19 cellular contexts compared by ENCODE assay signal in genomic region chr3:59116138-59116537, GRCh38.
DNase-seq lines count a peak whose midpoint lies in the region; ATAC-seq and TF ChIP-seq lines count a peak whose summit lies in the region.
"Had no signal": no experiment of that assay in that cellular context is flagged by ENCODE, and none has a peak within 500 bp of the region (broad histone marks: within the 10 kb centered on the region; RNA-seq: fewer than 3 reads in every experiment).

No MANE protein-coding gene starts in this region.

- H3K4me2 ChIP-seq in GM23338: no peak overlapping the region

- H3K4me3 Mint-ChIP-seq in CD4-positive, alpha-beta memory T cell: peak overlapping the region in 7 of 8 donors; percentile 9 to 71 (median 38)
- H3K4me3 Mint-ChIP-seq in GM23338: no peak overlapping the region
- H3K4me3 Mint-ChIP-seq in natural killer cell: no peak overlapping the region
- H3K4me3 Mint-ChIP-seq in T-helper 17 cell: no peak overlapping the region
- H3K4me3 Mint-ChIP-seq: activated CD4-positive, alpha-beta memory T cell treated with anti-CD3 and anti-CD28 coated beads for 36 hours; activated T-cell treated with anti-CD3 and anti-CD28 coated beads, Interleukin-2, amount 50 U/mL, for 4 hours had no signal

- DNase-seq in CD4-positive, alpha-beta memory T cell: no peak
- DNase-seq in GM23338 (ENCODE audit: low spot score) (no peak), adipocyte (ENCODE audit: low read depth) (no peak), natural killer cell (no peak), T-helper 17 cell (no peak), kidney glomerular epithelial cell (lab: John Stamatoyannopoulos, UW) (no peak), tibial nerve (ENCODE audit: low spot score in 2 of 2) (no peak)
- DNase-seq: activated CD4-positive, alpha-beta memory T cell treated with anti-CD3 and anti-CD28 coated beads for 36 hours; activated naive CD4-positive, alpha-beta T cell treated with anti-CD3 and anti-CD28 coated beads, Interleukin-2, amount 50 U/mL, for 16 hours; activated T-cell treated with anti-CD3 and anti-CD28 coated beads, Interleukin-2, amount 50 U/mL, for 4 hours; Caco-2; NCI-H187; NCI-H446; occipital lobe; sigmoid colon; stimulated activated CD4-positive, alpha-beta T cell treated with anti-CD3 and anti-CD28 coated beads, Interleukin-2, amount 100 ng/mL, for 48 hours had no signal

- H3F3A ChIP-seq in GM23338 (replicated peaks; ENCODE audit: low read depth): no peaks in the 10 kb centered on the region

- H3K9ac ChIP-seq in adipocyte (ENCODE audit: low read length): peak overlapping the region; percentile 7

- H3K79me2 ChIP-seq in GM23338 (replicated peaks; ENCODE audit: insufficient read depth): no peaks in the 10 kb centered on the region

- no peak overlapping the region for H3K27ac ChIP-seq in CD4-positive, alpha-beta memory T cell (ENCODE audit: low read depth, low read length)
- H3K27ac ChIP-seq in GM23338 (ENCODE audit: low read depth) (no peak overlapping the region), muscle layer of duodenum (ENCODE audit: low read length) (no peak overlapping the region), tibial nerve (no peak overlapping the region)
- H3K27ac ChIP-seq: foreskin keratinocyte, sigmoid colon had no signal

- H3K4me1 ChIP-seq in CD4-positive, alpha-beta memory T cell (ENCODE audit: insufficient read depth, low read length): no peaks in the 10 kb centered on the region
- no peaks in the 10 kb centered on the region for H3K4me1 ChIP-seq in GM23338 (ENCODE audit: insufficient read depth)
- peaks cover 13% of the 10 kb centered on the region for H3K4me1 ChIP-seq in adipocyte (ENCODE audit: control insufficient read depth, insufficient read depth, low read length)
- H3K4me1 ChIP-seq in muscle layer of duodenum (ENCODE audit: control insufficient read depth in 1 of 2, insufficient read depth in 2 of 2, low read length in 2 of 2): no peaks in the 10 kb centered on the region
- H3K4me1 ChIP-seq in tibial nerve: no peaks in the 10 kb centered on the region
- H3K4me1 ChIP-seq: Caco-2, sigmoid colon had no signal

- POLR2A ChIA-PET in CD4-positive, alpha-beta memory T cell (lab: Charles Lee; ENCODE audit: partially characterized antibody): no interaction called here

- peaks cover 0 to 2% (median 0%) of the 10 kb centered on the region in 8 donors for H3K9me3 Mint-ChIP-seq in CD4-positive, alpha-beta memory T cell
- H3K9me3 Mint-ChIP-seq in GM23338 (no peaks in the 10 kb centered on the region), natural killer cell (no peaks in the 10 kb centered on the region)
- H3K9me3 Mint-ChIP-seq: activated CD4-positive, alpha-beta memory T cell treated with anti-CD3 and anti-CD28 coated beads for 36 hours; activated T-cell treated with anti-CD3 and anti-CD28 coated beads, Interleukin-2, amount 50 U/mL, for 4 hours had no signal

- WGBS in tibial nerve, 2 donors: 74% methylated on average over 5 of the region's 5 CpGs

- no peak overlapping the region for H3K4me3 ChIP-seq in CD4-positive, alpha-beta memory T cell (ENCODE audit: low read length in 2 of 2)
- no peak overlapping the region for H3K4me3 ChIP-seq in GM23338
- H3K4me3 ChIP-seq in adipocyte (ENCODE audit: low read length): peak overlapping the region; percentile 67
- peak overlapping the region; percentile 20 to 31 for H3K4me3 ChIP-seq in muscle layer of duodenum (ENCODE audit: low read depth in 1 of 2, low read length in 2 of 2)
- no peak overlapping the region for H3K4me3 ChIP-seq in tibial nerve
- H3K4me3 ChIP-seq: sigmoid colon had no signal

- peaks cover 1 to 3% of the 10 kb centered on the region in 2 donors for H3K27me3 Mint-ChIP-seq in CD4-positive, alpha-beta memory T cell
- H3K27me3 Mint-ChIP-seq in GM23338 (ENCODE audit: insufficient read depth, low read depth, poor library complexity) (peaks cover 3% of the 10 kb centered on the region), natural killer cell (ENCODE audit: low read depth in 2 of 2) (peaks cover 0 to 5% of the 10 kb centered on the region in 2 donors), T-helper 17 cell (peaks cover 5% of the 10 kb centered on the region)
- H3K27me3 Mint-ChIP-seq: activated CD4-positive, alpha-beta memory T cell treated with anti-CD3 and anti-CD28 coated beads for 36 hours had no signal

- peak overlapping the region; percentile 90 for H2AFZ ChIP-seq in GM23338

- H3K9me2 ChIP-seq in GM23338 (ENCODE audit: insufficient read depth): 0 out of 2 replicates have a peak, but pooled peaks cover 4% of the 10 kb centered on the region

- no peaks in the 10 kb centered on the region for H4K20me1 ChIP-seq in GM23338 (replicated peaks; ENCODE audit: insufficient read depth)

- intact Hi-C loops in CD4-positive, alpha-beta memory T cell (cut with micrococcal nuclease): no loop called here
- intact Hi-C loops in natural killer cell (cut with micrococcal nuclease): no loop called here

- peak overlapping the region in 1 of 7 donors; percentile 58 for H3K27ac Mint-ChIP-seq in CD4-positive, alpha-beta memory T cell
- H3K27ac Mint-ChIP-seq in GM23338 (no peak overlapping the region), natural killer cell (no peak overlapping the region), T-helper 17 cell (no peak overlapping the region)
- H3K27ac Mint-ChIP-seq: activated CD4-positive, alpha-beta memory T cell treated with anti-CD3 and anti-CD28 coated beads for 36 hours had no signal

- TF ChIP-seq POLR2A in tibial nerve (IDR thresholded peaks at IDR 0.05): no peak

- no peak for ATAC-seq in GM23338
- ATAC-seq in natural killer cell: no peak
- ATAC-seq in T-helper 17 cell: no peak
- ATAC-seq: activated T-cell treated with anti-CD3 and anti-CD28 coated beads, Interleukin-2, amount 50 U/mL, for 4 hours; Right ventricle myocardium inferior had no signal

- CTCF ChIA-PET in CD4-positive, alpha-beta memory T cell (lab: Charles Lee; ENCODE audit: partially characterized antibody): no interaction called here

- TF ChIP-seq EP300 in tibial nerve (IDR thresholded peaks at IDR 0.05): no peak

- H3K9me3 ChIP-seq in CD4-positive, alpha-beta memory T cell (ENCODE audit: control insufficient read depth in 1 of 2, low read length in 2 of 2): no peaks in the 10 kb centered on the region
- H3K9me3 ChIP-seq in adipocyte (ENCODE audit: control insufficient read depth, low read length) (no peaks in the 10 kb centered on the region), muscle layer of duodenum (ENCODE audit: control insufficient read depth in 1 of 2, low read length in 2 of 2) (no peaks in the 10 kb centered on the region), T-helper 17 cell (ENCODE audit: control insufficient read depth, low read length, poor library complexity, severe bottlenecking) (no peaks in the 10 kb centered on the region), tibial nerve (no peaks in the 10 kb centered on the region)
- H3K9me3 ChIP-seq: Caco-2, sigmoid colon had no signal

- H3K27me3 ChIP-seq in CD4-positive, alpha-beta memory T cell (ENCODE audit: insufficient read depth, low read length): no peaks in the 10 kb centered on the region
- H3K27me3 ChIP-seq in GM23338 (ENCODE audit: insufficient read depth) (no peaks in the 10 kb centered on the region), adipocyte (replicated peaks; ENCODE audit: control insufficient read depth, insufficient read depth, low read length) (no peaks in the 10 kb centered on the region), muscle layer of duodenum (ENCODE audit: low read depth, low read length) (no peaks in the 10 kb centered on the region), tibial nerve (no peaks in the 10 kb centered on the region)
- H3K27me3 ChIP-seq: foreskin keratinocyte, sigmoid colon had no signal

- no peaks in the 10 kb centered on the region for H3K36me3 ChIP-seq in CD4-positive, alpha-beta memory T cell (ENCODE audit: insufficient read depth, low read length)
- H3K36me3 ChIP-seq in GM23338 (ENCODE audit: insufficient read depth) (no peaks in the 10 kb centered on the region), adipocyte (ENCODE audit: control insufficient read depth, insufficient read depth, low read length, severe bottlenecking) (no peaks in the 10 kb centered on the region), muscle layer of duodenum (ENCODE audit: control insufficient read depth in 1 of 2, insufficient read depth in 2 of 2, low read length in 2 of 2) (no peaks in the 10 kb centered on the region), tibial nerve (no peaks in the 10 kb centered on the region)
- H3K36me3 ChIP-seq: sigmoid colon had no signal

- no peaks in the 10 kb centered on the region for H3K36me3 Mint-ChIP-seq in CD4-positive, alpha-beta memory T cell
- H3K36me3 Mint-ChIP-seq in GM23338 (ENCODE audit: low read depth): no peaks in the 10 kb centered on the region
- H3K36me3 Mint-ChIP-seq in natural killer cell: no peaks in the 10 kb centered on the region
- no peaks in the 10 kb centered on the region for H3K36me3 Mint-ChIP-seq in T-helper 17 cell (ENCODE audit: low read depth)
- H3K36me3 Mint-ChIP-seq: activated CD4-positive, alpha-beta memory T cell treated with anti-CD3 and anti-CD28 coated beads for 36 hours had no signal

- TF ChIP-seq CTCF in GM23338 (conservative IDR thresholded peaks at IDR 0.05; ENCODE audit: low read depth in 2 of 2) (no peak), natural killer cell (IDR thresholded peaks at IDR 0.05) (no peak), tibial nerve (IDR thresholded peaks at IDR 0.05) (no peak)

- H3K4me1 Mint-ChIP-seq in CD4-positive, alpha-beta memory T cell: peaks cover 0 to 5% (median under 1%) of the 10 kb centered on the region in 4 donors
- H3K4me1 Mint-ChIP-seq in GM23338 (no peaks in the 10 kb centered on the region), natural killer cell (no peaks in the 10 kb centered on the region), T-helper 17 cell (peaks cover 3% of the 10 kb centered on the region)

Comparison
In these comparisons a context has a peak if more than half of its experiments do, and no peak if none do; other contexts are left out.
1. H3K4me3 ChIP-seq: peak in adipocyte (single experiment) and muscle layer of duodenum (2 of 2); none in CD4-positive, alpha-beta memory T cell (0 of 2), GM23338 (single experiment) and tibial nerve (0 of 4).
2. H3K4me3 Mint-ChIP-seq: peak in CD4-positive, alpha-beta memory T cell (7 of 8); none in GM23338 (single experiment), natural killer cell (single experiment) and T-helper 17 cell (single experiment).